In genomic region chr11:46345131-46345597, GRCh38 we compare ENCODE assay signal across 8 cellular contexts. TPM values are rescaled to one million over a fixed set of nuclear protein-coding genes. Genes with fewer than 3 reads are reported as not detected.
A peak's percentile ranks its signal among the peaks of the same experiment; 100 is the strongest.
DNase-seq lines count a peak whose midpoint lies in the region; ATAC-seq, FAIRE-seq and TF ChIP-seq lines count a peak whose summit lies in the region.

No MANE protein-coding gene starts in this region.

- ATAC-seq in natural killer cell (peak in 1 of 3 donors; percentile 12), HG03521 (IDR thresholded peaks at IDR 0.05; ENCODE audit: unreplicated experiment) (no peak), HG03565 (IDR thresholded peaks at IDR 0.05; ENCODE audit: unreplicated experiment) (no peak), GM21526 (IDR thresholded peaks at IDR 0.05; ENCODE audit: low FRiP score, unreplicated experiment) (no peak)

- peak overlapping the region; percentile 52 to 88 for H3K27ac Mint-ChIP-seq in natural killer cell

- H3K9me3 Mint-ChIP-seq in natural killer cell: no peaks in the 10 kb centered on the region

- intact Hi-C loops in natural killer cell (cut with micrococcal nuclease): loop anchor here (5.0 to 10.0 kb wide), 4 partner anchors 37 to 272 kb away; partner anchors contain the start of genes ATG13, HARBI1, MDK and PHF21A

- DNase-seq in GM12892 (ENCODE audit: insufficient read length) (no peak), NOMO-1 (lab: John Stamatoyannopoulos, UW; ENCODE audit: unreplicated experiment in 2 of 2) (peak; percentile 89 to 94), dermis blood vessel endothelial cell (peak; percentile 62), natural killer cell (no peak), activated gamma-delta T cell treated with Interleukin-2 at 50 U/mL for 16 hours (no peak)

- no peak for TF ChIP-seq CTCF in natural killer cell (IDR thresholded peaks at IDR 0.05)

- peaks cover 0 to 5% of the 10 kb centered on the region in 2 donors for H3K27me3 Mint-ChIP-seq in natural killer cell (ENCODE audit: low read depth in 2 of 2)

- H3K36me3 Mint-ChIP-seq in natural killer cell: no peaks in the 10 kb centered on the region

- peaks cover 43 to 46% of the 10 kb centered on the region in 2 donors for H3K4me1 Mint-ChIP-seq in natural killer cell

- peak; percentile 38 for FAIRE-seq in GM12892 (lab: Jason Lieb, UNC)

- peak overlapping the region; percentile 92 for H3K4me3 Mint-ChIP-seq in natural killer cell

- no peak for TF ChIP-seq POLR2A in GM12892 (IDR thresholded peaks at IDR 0.05; ENCODE audit: low read depth, low read length)

RNA-seq across cellular contexts. Expression of gene DGKZ, which starts 2.1 kb away (rescaled TPM):
- polyA plus RNA-seq in GM12892 (2012; ENCODE audit: missing spikeins): 11.6 TPM
- total RNA-seq in dermis blood vessel endothelial cell (79.8 and 86.2 TPM in 2 replicates), natural killer cell (100 to 1,000 TPM; 307 to 377 (median 350) TPM)

RNA-seq across cellular contexts. Expression of gene MDK, which starts 36.3 kb away (rescaled TPM):
- polyA plus RNA-seq in GM12892 (2012; ENCODE audit: missing spikeins): 6.6 TPM
- 46.1 and 59.6 TPM in 2 replicates for total RNA-seq in dermis blood vessel endothelial cell
- total RNA-seq in natural killer cell: 10 to 100 TPM in 1 of 3 donors, 1 to 10 TPM in 2; 4.5 to 10.6 (median 6.3) TPM

RNA-seq across cellular contexts. Expression of gene CHRM4, which starts 46.4 kb away (rescaled TPM):
- polyA plus RNA-seq in GM12892 (2012; ENCODE audit: missing spikeins): not detected
- total RNA-seq in dermis blood vessel endothelial cell (0.09 and 0.17 TPM in 2 replicates), natural killer cell (1 to 10 TPM; 2.2 to 6.5 (median 3.7) TPM)

Comparison
In these comparisons a context has a peak if more than half of its experiments do, and no peak if none do; other contexts are left out.
1. DNase-seq: peak in NOMO-1 (2 of 2) and dermis blood vessel endothelial cell (single experiment); none in GM12892 (single experiment), natural killer cell (single experiment) and activated gamma-delta T cell treated with Interleukin-2 at 50 U/mL for 16 hours (single experiment).